ENCODE assay signal across 1 cellular context in genomic region chr5:175854231-175855040, GRCh38.
TF ChIP-seq lines count a peak whose summit lies in the region.

No MANE protein-coding gene starts in this region.

TF ChIP-seq in HepG2, 621 proteins besides CTCF, POLR2A, EP300 and RAD21 (continued from another document and continues in another):
- TF ChIP-seq, protein P1, sequence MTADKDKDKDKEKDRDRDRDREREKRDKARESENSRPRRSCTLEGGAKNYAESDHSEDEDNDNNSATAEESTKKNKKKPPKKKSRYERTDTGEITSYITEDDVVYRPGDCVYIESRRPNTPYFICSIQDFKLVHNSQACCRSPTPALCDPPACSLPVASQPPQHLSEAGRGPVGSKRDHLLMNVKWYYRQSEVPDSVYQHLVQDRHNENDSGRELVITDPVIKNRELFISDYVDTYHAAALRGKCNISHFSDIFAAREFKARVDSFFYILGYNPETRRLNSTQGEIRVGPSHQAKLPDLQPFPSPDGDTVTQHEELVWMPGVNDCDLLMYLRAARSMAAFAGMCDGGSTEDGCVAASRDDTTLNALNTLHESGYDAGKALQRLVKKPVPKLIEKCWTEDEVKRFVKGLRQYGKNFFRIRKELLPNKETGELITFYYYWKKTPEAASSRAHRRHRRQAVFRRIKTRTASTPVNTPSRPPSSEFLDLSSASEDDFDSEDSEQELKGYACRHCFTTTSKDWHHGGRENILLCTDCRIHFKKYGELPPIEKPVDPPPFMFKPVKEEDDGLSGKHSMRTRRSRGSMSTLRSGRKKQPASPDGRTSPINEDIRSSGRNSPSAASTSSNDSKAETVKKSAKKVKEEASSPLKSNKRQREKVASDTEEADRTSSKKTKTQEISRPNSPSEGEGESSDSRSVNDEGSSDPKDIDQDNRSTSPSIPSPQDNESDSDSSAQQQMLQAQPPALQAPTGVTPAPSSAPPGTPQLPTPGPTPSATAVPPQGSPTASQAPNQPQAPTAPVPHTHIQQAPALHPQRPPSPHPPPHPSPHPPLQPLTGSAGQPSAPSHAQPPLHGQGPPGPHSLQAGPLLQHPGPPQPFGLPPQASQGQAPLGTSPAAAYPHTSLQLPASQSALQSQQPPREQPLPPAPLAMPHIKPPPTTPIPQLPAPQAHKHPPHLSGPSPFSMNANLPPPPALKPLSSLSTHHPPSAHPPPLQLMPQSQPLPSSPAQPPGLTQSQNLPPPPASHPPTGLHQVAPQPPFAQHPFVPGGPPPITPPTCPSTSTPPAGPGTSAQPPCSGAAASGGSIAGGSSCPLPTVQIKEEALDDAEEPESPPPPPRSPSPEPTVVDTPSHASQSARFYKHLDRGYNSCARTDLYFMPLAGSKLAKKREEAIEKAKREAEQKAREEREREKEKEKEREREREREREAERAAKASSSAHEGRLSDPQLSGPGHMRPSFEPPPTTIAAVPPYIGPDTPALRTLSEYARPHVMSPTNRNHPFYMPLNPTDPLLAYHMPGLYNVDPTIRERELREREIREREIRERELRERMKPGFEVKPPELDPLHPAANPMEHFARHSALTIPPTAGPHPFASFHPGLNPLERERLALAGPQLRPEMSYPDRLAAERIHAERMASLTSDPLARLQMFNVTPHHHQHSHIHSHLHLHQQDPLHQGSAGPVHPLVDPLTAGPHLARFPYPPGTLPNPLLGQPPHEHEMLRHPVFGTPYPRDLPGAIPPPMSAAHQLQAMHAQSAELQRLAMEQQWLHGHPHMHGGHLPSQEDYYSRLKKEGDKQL (CRISPR knock-in tag; IDR thresholded peaks at IDR 0.05; ENCODE audit: low read depth), result 0 out of 2 replicates have a peak, but pooled peaks have one; percentile 70
- TF ChIP-seq, protein P2, sequence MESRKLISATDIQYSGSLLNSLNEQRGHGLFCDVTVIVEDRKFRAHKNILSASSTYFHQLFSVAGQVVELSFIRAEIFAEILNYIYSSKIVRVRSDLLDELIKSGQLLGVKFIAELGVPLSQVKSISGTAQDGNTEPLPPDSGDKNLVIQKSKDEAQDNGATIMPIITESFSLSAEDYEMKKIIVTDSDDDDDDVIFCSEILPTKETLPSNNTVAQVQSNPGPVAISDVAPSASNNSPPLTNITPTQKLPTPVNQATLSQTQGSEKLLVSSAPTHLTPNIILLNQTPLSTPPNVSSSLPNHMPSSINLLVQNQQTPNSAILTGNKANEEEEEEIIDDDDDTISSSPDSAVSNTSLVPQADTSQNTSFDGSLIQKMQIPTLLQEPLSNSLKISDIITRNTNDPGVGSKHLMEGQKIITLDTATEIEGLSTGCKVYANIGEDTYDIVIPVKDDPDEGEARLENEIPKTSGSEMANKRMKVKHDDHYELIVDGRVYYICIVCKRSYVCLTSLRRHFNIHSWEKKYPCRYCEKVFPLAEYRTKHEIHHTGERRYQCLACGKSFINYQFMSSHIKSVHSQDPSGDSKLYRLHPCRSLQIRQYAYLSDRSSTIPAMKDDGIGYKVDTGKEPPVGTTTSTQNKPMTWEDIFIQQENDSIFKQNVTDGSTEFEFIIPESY (CRISPR knock-in tag; IDR thresholded peaks at IDR 0.05), result peak; percentile 42; the same call in 1 of the 2 replicates
- 0 out of 2 replicates have a peak, but pooled peaks have one; percentile 9 for TF ChIP-seq NFKB2 (CRISPR knock-in tag; IDR thresholded peaks at IDR 0.05; ENCODE audit: borderline replicate concordance)
- TF ChIP-seq SMAD3 (CRISPR knock-in tag; IDR thresholded peaks at IDR 0.05), result peak; percentile 89
- no peak; the same call in 1 of the 2 replicates for TF ChIP-seq ZBTB21 (CRISPR knock-in tag; IDR thresholded peaks at IDR 0.05)
- TF ChIP-seq ZBTB34 (CRISPR knock-in tag; IDR thresholded peaks at IDR 0.05), result peak; percentile 97
- TF ChIP-seq NR2F6 (IDR thresholded peaks at IDR 0.05), result peak; percentile 97
- TF ChIP-seq NR2F6 (CRISPR knock-in tag; IDR thresholded peaks at IDR 0.05), result peak; percentile 88
- no peak for TF ChIP-seq ZFP90 (CRISPR knock-in tag; IDR thresholded peaks at IDR 0.05; ENCODE audit: borderline replicate concordance)
- no peak for TF ChIP-seq TAF1 (CRISPR knock-in tag; IDR thresholded peaks at IDR 0.05)
- TF ChIP-seq ZNF75D (CRISPR knock-in tag; IDR thresholded peaks at IDR 0.05; ENCODE audit: borderline replicate concordance), result no peak
- peak; percentile 85 for TF ChIP-seq TBX3 (IDR thresholded peaks at IDR 0.05; ENCODE audit: borderline replicate concordance)
- TF ChIP-seq NKX3-1 (CRISPR knock-in tag; IDR thresholded peaks at IDR 0.05), result peak; percentile 80
- no peak for TF ChIP-seq ATM (IDR thresholded peaks at IDR 0.05; ENCODE audit: borderline replicate concordance)
- no peak for TF ChIP-seq ATAD3A (CRISPR knock-in tag; IDR thresholded peaks at IDR 0.05)
- no peak for TF ChIP-seq ZNF747 (CRISPR knock-in tag; IDR thresholded peaks at IDR 0.05; ENCODE audit: borderline replicate concordance)
- peak; percentile 72; the same call in 1 of the 2 replicates for TF ChIP-seq ZNF292 (CRISPR knock-in tag; IDR thresholded peaks at IDR 0.05; ENCODE audit: borderline replicate concordance, low read depth)
- TF ChIP-seq, protein P3, sequence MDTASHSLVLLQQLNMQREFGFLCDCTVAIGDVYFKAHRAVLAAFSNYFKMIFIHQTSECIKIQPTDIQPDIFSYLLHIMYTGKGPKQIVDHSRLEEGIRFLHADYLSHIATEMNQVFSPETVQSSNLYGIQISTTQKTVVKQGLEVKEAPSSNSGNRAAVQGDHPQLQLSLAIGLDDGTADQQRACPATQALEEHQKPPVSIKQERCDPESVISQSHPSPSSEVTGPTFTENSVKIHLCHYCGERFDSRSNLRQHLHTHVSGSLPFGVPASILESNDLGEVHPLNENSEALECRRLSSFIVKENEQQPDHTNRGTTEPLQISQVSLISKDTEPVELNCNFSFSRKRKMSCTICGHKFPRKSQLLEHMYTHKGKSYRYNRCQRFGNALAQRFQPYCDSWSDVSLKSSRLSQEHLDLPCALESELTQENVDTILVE (CRISPR knock-in tag; IDR thresholded peaks at IDR 0.05), result peak; percentile 86; the same call in 1 of the 2 replicates
- no peak for TF ChIP-seq TMF1 (CRISPR knock-in tag; IDR thresholded peaks at IDR 0.05; ENCODE audit: low read depth)
- TF ChIP-seq IKZF4 (CRISPR knock-in tag; IDR thresholded peaks at IDR 0.05; ENCODE audit: borderline replicate concordance, low read depth, not compliant biosample characterization), result no peak
- no peak for TF ChIP-seq SMARCC2 (IDR thresholded peaks at IDR 0.05)
- TF ChIP-seq ZNF3 (CRISPR knock-in tag; IDR thresholded peaks at IDR 0.05), result peak; percentile 84
- TF ChIP-seq HOXA9 (CRISPR knock-in tag; IDR thresholded peaks at IDR 0.05; ENCODE audit: borderline replicate concordance), result no peak
- no peak for TF ChIP-seq ZNF367 (CRISPR knock-in tag; IDR thresholded peaks at IDR 0.05; ENCODE audit: borderline replicate concordance)
- TF ChIP-seq DDIT3 (CRISPR knock-in tag; IDR thresholded peaks at IDR 0.05), result no peak
- TF ChIP-seq PRPF4 (IDR thresholded peaks at IDR 0.05; ENCODE audit: low read depth, low read length, poor library complexity, severe bottlenecking), result no peak
- no peak for TF ChIP-seq TOE1 (CRISPR knock-in tag; IDR thresholded peaks at IDR 0.05)
- peak; percentile 70 for TF ChIP-seq ZNF543 (CRISPR knock-in tag; IDR thresholded peaks at IDR 0.05)
- no peak; the same call in 1 of the 2 replicates for TF ChIP-seq SPEN (CRISPR knock-in tag; IDR thresholded peaks at IDR 0.05; ENCODE audit: low read depth)
- no peak for TF ChIP-seq ZNF333 (CRISPR knock-in tag; IDR thresholded peaks at IDR 0.05; ENCODE audit: borderline replicate concordance)
- TF ChIP-seq KDM5A (IDR thresholded peaks at IDR 0.05; ENCODE audit: borderline replicate concordance, low read length), result no peak; the same call in 1 of the 2 replicates
- TF ChIP-seq FLYWCH1 (CRISPR knock-in tag; IDR thresholded peaks at IDR 0.05), result no peak
- no peak; the same call in 1 of the 2 replicates for TF ChIP-seq ZFP36L1 (CRISPR knock-in tag; IDR thresholded peaks at IDR 0.05)
- no peak for TF ChIP-seq ZNF749 (CRISPR knock-in tag; IDR thresholded peaks at IDR 0.05; ENCODE audit: borderline replicate concordance)
- TF ChIP-seq ZNF142 (CRISPR knock-in tag; IDR thresholded peaks at IDR 0.05), result peak; percentile 77; the same call in 1 of the 2 replicates
- no peak for TF ChIP-seq GABPB1 (CRISPR knock-in tag; IDR thresholded peaks at IDR 0.05)
- peak; percentile 97 for TF ChIP-seq FOXA3 (CRISPR knock-in tag; IDR thresholded peaks at IDR 0.05)
- peak; percentile 12; the same call in 1 of the 2 replicates for TF ChIP-seq FOSL1 (CRISPR knock-in tag; IDR thresholded peaks at IDR 0.05; ENCODE audit: borderline replicate concordance)
- no peak; the same call in 1 of the 2 replicates for TF ChIP-seq MLX (CRISPR knock-in tag; IDR thresholded peaks at IDR 0.05)
- no peak for TF ChIP-seq ZNF225 (CRISPR knock-in tag; IDR thresholded peaks at IDR 0.05)
- TF ChIP-seq, protein P4, sequence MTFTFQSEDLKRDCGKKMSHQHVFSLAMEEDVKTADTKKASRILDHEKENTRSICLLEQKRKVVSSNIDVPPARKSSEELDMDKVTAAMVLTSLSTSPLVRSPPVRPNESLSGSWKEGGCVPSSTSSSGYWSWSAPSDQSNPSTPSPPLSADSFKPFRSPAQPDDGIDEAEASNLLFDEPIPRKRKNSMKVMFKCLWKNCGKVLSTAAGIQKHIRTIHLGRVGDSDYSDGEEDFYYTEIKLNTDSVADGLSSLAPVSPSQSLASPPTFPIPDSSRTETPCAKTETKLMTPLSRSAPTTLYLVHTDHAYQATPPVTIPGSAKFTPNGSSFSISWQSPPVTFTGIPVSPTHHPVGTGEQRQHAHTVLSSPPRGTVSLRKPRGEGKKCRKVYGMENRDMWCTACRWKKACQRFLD (CRISPR knock-in tag; IDR thresholded peaks at IDR 0.05; ENCODE audit: borderline replicate concordance), result no peak
- no peak for TF ChIP-seq JARID2 (CRISPR knock-in tag; IDR thresholded peaks at IDR 0.05; ENCODE audit: insufficient replicate concordance)
- no peak for TF ChIP-seq ZBTB7A (CRISPR knock-in tag; IDR thresholded peaks at IDR 0.05)
- TF ChIP-seq SYNCRIP (IDR thresholded peaks at IDR 0.05; ENCODE audit: insufficient read depth, low read depth, low read length), result no peak
